ENCODE assay signal across 2 cellular contexts in the genomic region with DNA sequence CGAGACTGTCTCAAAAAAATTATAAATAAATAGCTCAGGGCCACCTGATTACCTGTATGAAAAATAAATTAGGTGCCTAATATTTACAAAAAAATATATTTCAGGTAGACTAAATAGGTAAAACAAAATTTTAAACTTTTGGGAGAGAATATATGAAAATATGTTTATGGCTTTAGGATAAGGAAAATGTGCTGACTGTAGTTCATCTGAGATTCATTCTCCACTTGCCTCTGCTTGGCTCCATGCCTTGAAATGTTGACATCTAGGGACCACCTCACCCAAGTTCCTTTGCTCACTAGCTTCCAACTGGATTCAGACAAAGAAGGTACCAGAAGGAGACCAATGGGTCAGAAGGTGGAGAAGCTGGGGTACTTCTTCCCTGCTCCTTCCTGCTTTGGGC.
A peak's percentile ranks its signal among the peaks of the same experiment; 100 is the strongest.
TF ChIP-seq lines count a peak whose summit lies in the region.

No MANE protein-coding gene starts in this region.

TF ChIP-seq in HepG2, 621 proteins besides CTCF, POLR2A, EP300 and RAD21:
- peak; percentile 61 to 62 for TF ChIP-seq MAFK (conservative IDR thresholded peaks at IDR 0.05 in 1 of 2, IDR thresholded peaks at IDR 0.05 in 1 of 2; ENCODE audit: low read length in 2 of 2)
- TF ChIP-seq KLF16 (CRISPR knock-in tag; IDR thresholded peaks at IDR 0.05), result no peak
- 0 out of 2 replicates have a peak, but pooled peaks have one; percentile 3 for TF ChIP-seq MAFF (IDR thresholded peaks at IDR 0.05; ENCODE audit: low read depth, low read length)
- no peak for TF ChIP-seq PHF5A (CRISPR knock-in tag; IDR thresholded peaks at IDR 0.05; ENCODE audit: low read depth, unreplicated experiment)
- no peak for TF ChIP-seq FOXJ3 (CRISPR knock-in tag; IDR thresholded peaks at IDR 0.05; ENCODE audit: borderline replicate concordance)
- TF ChIP-seq NR2F6 (IDR thresholded peaks at IDR 0.05), result no peak
- no peak for TF ChIP-seq NR2F6 (CRISPR knock-in tag; IDR thresholded peaks at IDR 0.05)
- no peak for TF ChIP-seq ZNF724P (CRISPR knock-in tag; IDR thresholded peaks at IDR 0.05; ENCODE audit: borderline replicate concordance)
- no peak for TF ChIP-seq MEIS1 (CRISPR knock-in tag; IDR thresholded peaks at IDR 0.05; ENCODE audit: borderline replicate concordance)

TF ChIP-seq in IMR-90, 13 proteins besides CTCF, POLR2A, EP300 and RAD21:
- TF ChIP-seq, protein P1, sequence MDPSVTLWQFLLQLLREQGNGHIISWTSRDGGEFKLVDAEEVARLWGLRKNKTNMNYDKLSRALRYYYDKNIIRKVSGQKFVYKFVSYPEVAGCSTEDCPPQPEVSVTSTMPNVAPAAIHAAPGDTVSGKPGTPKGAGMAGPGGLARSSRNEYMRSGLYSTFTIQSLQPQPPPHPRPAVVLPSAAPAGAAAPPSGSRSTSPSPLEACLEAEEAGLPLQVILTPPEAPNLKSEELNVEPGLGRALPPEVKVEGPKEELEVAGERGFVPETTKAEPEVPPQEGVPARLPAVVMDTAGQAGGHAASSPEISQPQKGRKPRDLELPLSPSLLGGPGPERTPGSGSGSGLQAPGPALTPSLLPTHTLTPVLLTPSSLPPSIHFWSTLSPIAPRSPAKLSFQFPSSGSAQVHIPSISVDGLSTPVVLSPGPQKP (IDR thresholded peaks at IDR 0.05; ENCODE audit: borderline replicate concordance, low read depth, low read length), result no peak
- TF ChIP-seq CHD1 (IDR thresholded peaks at IDR 0.05; ENCODE audit: low read depth, low read length) (no peak), RCOR1 (IDR thresholded peaks at IDR 0.05; ENCODE audit: insufficient replicate concordance, low read length) (no peak), CEBPB (IDR thresholded peaks at IDR 0.05; ENCODE audit: low read depth, low read length) (no peak)
